ENCODE assay signal across 8 cellular contexts in the genomic region with DNA sequence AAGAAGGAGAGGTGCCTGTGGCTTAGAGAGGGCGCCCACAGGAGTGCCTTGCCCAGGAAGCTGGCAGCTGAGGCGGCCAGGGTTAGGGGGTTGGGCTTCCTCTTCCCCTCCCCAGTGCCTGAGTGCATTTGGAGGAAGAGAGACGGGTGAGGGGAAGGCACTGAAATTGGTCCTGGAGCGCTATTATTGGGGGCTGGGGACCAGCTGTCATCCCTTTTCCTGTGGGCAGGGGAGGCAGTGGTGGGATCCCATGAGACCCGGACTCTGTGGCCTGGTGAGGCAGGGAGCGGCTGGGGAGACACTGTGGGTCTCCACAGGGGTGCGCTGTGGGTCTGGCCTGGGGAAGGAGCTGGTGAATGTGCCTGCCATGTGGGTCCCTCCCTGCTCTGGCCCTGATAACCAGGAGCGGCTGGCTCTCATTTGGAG.
DNase-seq lines count a peak whose midpoint lies in the region; ATAC-seq and TF ChIP-seq lines count a peak whose summit lies in the region.

No MANE protein-coding gene starts in this region.

- H3K36me3 Mint-ChIP-seq in HFFc6 (ENCODE audit: low read depth) = peaks cover 38% of the 10 kb centered on the region

- peak; percentile 63 for DNase-seq in A673 (ENCODE audit: low spot score)
- DNase-seq in HFFc6 = no peak
- peak; percentile 69 for DNase-seq in T-helper 9 cell
- no peak for DNase-seq in astrocyte of the cerebellum (ENCODE audit: low read depth)
- peak; percentile 46 for DNase-seq in lung (ENCODE audit: low spot score)
- DNase-seq in stimulated activated CD8-positive, alpha-beta memory T cell treated with anti-CD3 and anti-CD28 coated beads, Interleukin-7, amount 100 ng/mL, for 24 hours (ENCODE audit: low read depth) = peak; percentile 69
- no peak for DNase-seq in prostate gland (ENCODE audit: low spot score)
- DNase-seq in NCI-H187 treated with DMSO at 0.1 percent for 48 hours (lab: John Stamatoyannopoulos, UW) = no peak

- peak overlapping the region; percentile 65; the same call in 1 of the 2 replicates for H3K27ac Mint-ChIP-seq in HFFc6

- TF ChIP-seq CTCF in A673 (conservative IDR thresholded peaks at IDR 0.05; ENCODE audit: low read depth, low read length) (peak; percentile 68), HFFc6 (IDR thresholded peaks at IDR 0.05) (peak; percentile 63), astrocyte of the cerebellum (IDR thresholded peaks at IDR 0.05; ENCODE audit: low read depth, low read length, missing control alignments) (peak; percentile 42), lung (IDR thresholded peaks at IDR 0.05; ENCODE audit: control extremely low read depth, extremely low read depth) (peak; percentile 32), prostate gland (IDR thresholded peaks at IDR 0.05) (peak in 1 of 4 experiments; percentile 8)

- H3K4me3 ChIP-seq in A673 (ENCODE audit: low read depth, low read length, poor library complexity, severe bottlenecking) (no peak overlapping the region), astrocyte of the cerebellum (ENCODE audit: low read depth, low read length) (no peak overlapping the region), lung (no peak overlapping the region), prostate gland (no peak overlapping the region)

- no TSS peak for BruUV-seq in A673 (replicated peaks; lab: Mats Ljungman, UMichigan)

- in situ Hi-C loops in astrocyte of the cerebellum (cut with HindIII; ENCODE audit: low sequenced_read_pairs) = no loop called here

- peaks cover 70% of the 10 kb centered on the region for H3K4me1 Mint-ChIP-seq in HFFc6 (ENCODE audit: low read depth)

- TF ChIP-seq POLR2A in prostate gland (IDR thresholded peaks at IDR 0.05) = no peak

- ATAC-seq in lung (ENCODE audit: insufficient read depth, low FRiP score) = no peak

- CTCF ChIA-PET in A673 (lab: Charles Lee) = interaction anchor here (0.6 to 1.4 kb wide), 3 partner anchors 10 to 147 kb away, joined by 3 to 4 read pairs (median 3); no protein-coding TSS in a partner anchor

- H3K36me3 ChIP-seq in A673 (ENCODE audit: insufficient read depth, low read length, poor library complexity, severe bottlenecking) = peaks cover 10% of the 10 kb centered on the region
- H3K36me3 ChIP-seq in lung (ENCODE audit: control insufficient read depth in 2 of 2, insufficient read depth in 2 of 2, low read length in 2 of 2) = peaks cover 0 to 16% of the 10 kb centered on the region in 2 donors
- H3K36me3 ChIP-seq in prostate gland = peaks cover 0 to 9% of the 10 kb centered on the region in 2 donors

- H3K9me3 ChIP-seq in A673 (ENCODE audit: low read depth, low read length, poor library complexity, severe bottlenecking) (no peaks in the 10 kb centered on the region), lung (ENCODE audit: control insufficient read depth in 2 of 2, insufficient read depth in 1 of 2, low read length in 1 of 2) (no peaks in the 10 kb centered on the region), prostate gland (no peaks in the 10 kb centered on the region)

- POLR2A ChIA-PET in A673 (lab: Charles Lee; ENCODE audit: low non-redundant PET) = no interaction called here

- intact Hi-C loops in A673 (cut with micrococcal nuclease; ENCODE audit: unreplicated experiment) (loop anchor here (1.0 kb wide), 1 partner anchor 95 kb away; no protein-coding TSS in a partner anchor), prostate gland (cut with DNase I) (no loop called here)

- 19 to 40% methylated on average over 8 of the region's 8 CpGs for WGBS in lung, 2 donors
- WGBS in prostate gland = 55% methylated on average over 8 of the region's 8 CpGs

- H3K27me3 Mint-ChIP-seq in HFFc6 (ENCODE audit: insufficient read depth) = peaks cover 17% of the 10 kb centered on the region

- H3K27ac ChIP-seq in A673 (ENCODE audit: low read depth, low read length, poor library complexity, severe bottlenecking) = no peak overlapping the region
- H3K27ac ChIP-seq in lung (ENCODE audit: low read depth in 1 of 2, low read length in 1 of 2) = peak overlapping the region in 1 of 2 donors; percentile 77
- H3K27ac ChIP-seq in prostate gland = peak overlapping the region in 1 of 2 donors; percentile 35

- H3K4me3 Mint-ChIP-seq in HFFc6 = no peak overlapping the region

- H3K9me3 Mint-ChIP-seq in HFFc6 = no peaks in the 10 kb centered on the region

- peaks cover 12% of the 10 kb centered on the region for H3K4me1 ChIP-seq in A673 (ENCODE audit: insufficient read depth, low read length, poor library complexity, severe bottlenecking)
- H3K4me1 ChIP-seq in lung (ENCODE audit: control insufficient read depth in 2 of 2, insufficient read depth in 2 of 2, low read length in 2 of 2) = peaks cover 2 to 33% of the 10 kb centered on the region in 2 donors
- no peaks in the 10 kb centered on the region for H3K4me1 ChIP-seq in prostate gland (replicated peaks)

- H3K27me3 ChIP-seq in A673 (replicated peaks; ENCODE audit: insufficient read depth, low read depth, low read length, poor library complexity) (no peaks in the 10 kb centered on the region), lung (ENCODE audit: control insufficient read depth, insufficient read depth) (no peaks in the 10 kb centered on the region), prostate gland (replicated peaks; ENCODE audit: insufficient read depth) (no peaks in the 10 kb centered on the region)

Comparison
In these comparisons a context has a peak if more than half of its experiments do, and no peak if none do; other contexts are left out.
1. DNase-seq: peak in A673 (single experiment), T-helper 9 cell (single experiment), lung (single experiment) and stimulated activated CD8-positive, alpha-beta memory T cell treated with anti-CD3 and anti-CD28 coated beads, Interleukin-7, amount 100 ng/mL, for 24 hours (single experiment); none in HFFc6 (single experiment), astrocyte of the cerebellum (single experiment), prostate gland (single experiment) and NCI-H187 treated with DMSO at 0.1 percent for 48 hours (single experiment).